ENCODE assay signal across 8 cellular contexts in genomic region chr12:66693901-66694513, GRCh38. TPM values are rescaled to one million over a fixed set of nuclear protein-coding genes. Genes with fewer than 3 reads are reported as not detected.
DNase-seq lines count a peak whose midpoint lies in the region; ATAC-seq, FAIRE-seq and TF ChIP-seq lines count a peak whose summit lies in the region.

No MANE protein-coding gene starts in this region.

- H3K9ac ChIP-seq in neural progenitor cell = no peak overlapping the region

- no peak overlapping the region for H3K27ac Mint-ChIP-seq in neural progenitor cell
- H3K27ac Mint-ChIP-seq in T-helper 2 cell treated with Interferon-gamma antibody and Interleukin-4, amounts not matched to agents 5 μg/mL and 100 μg/mL, for 36 hours = no peak overlapping the region

- H3K9me3 Mint-ChIP-seq in neural progenitor cell = no peaks in the 10 kb centered on the region
- H3K9me3 Mint-ChIP-seq in T-helper 2 cell treated with Interferon-gamma antibody and Interleukin-4, amounts not matched to agents 5 μg/mL and 100 μg/mL, for 36 hours = no peaks in the 10 kb centered on the region

- H3K27ac ChIP-seq in neural progenitor cell = no peak overlapping the region

- H3K4me3 ChIP-seq in fibroblast of mammary gland (ENCODE audit: control insufficient read depth, low read depth, low read length) = no peak overlapping the region
- H3K4me3 ChIP-seq in neural progenitor cell = no peak overlapping the region

- H3K4me2 ChIP-seq in neural progenitor cell = no peak overlapping the region

- H3F3A ChIP-seq in neural progenitor cell (ENCODE audit: low read depth) = no peaks in the 10 kb centered on the region

- H3K79me2 ChIP-seq in neural progenitor cell (ENCODE audit: low read depth) = no peaks in the 10 kb centered on the region

- H3K36me3 Mint-ChIP-seq in neural progenitor cell = no peaks in the 10 kb centered on the region
- no peaks in the 10 kb centered on the region for H3K36me3 Mint-ChIP-seq in T-helper 2 cell treated with Interferon-gamma antibody and Interleukin-4, amounts not matched to agents 5 μg/mL and 100 μg/mL, for 36 hours (ENCODE audit: low read depth)

- no peak overlapping the region for H2AFZ ChIP-seq in neural progenitor cell (replicated peaks)

- DNase-seq in COR-L47 (lab: John Stamatoyannopoulos, UW) (peak; percentile 64), NCI-H2029 treated with DMSO at 0.1 percent for 48 hours (lab: John Stamatoyannopoulos, UW) (peak; percentile 53), fibroblast of mammary gland (ENCODE audit: low read depth) (peak; percentile 74), neural progenitor cell (ENCODE audit: low spot score) (peak; percentile 80)
- no peak for DNase-seq in T-helper 2 cell treated with Interferon-gamma antibody and Interleukin-4, amounts not matched to agents 5 μg/mL and 100 μg/mL, for 36 hours (ENCODE audit: low spot score)

- peaks cover 9% of the 10 kb centered on the region for H3K4me1 Mint-ChIP-seq in neural progenitor cell
- H3K4me1 Mint-ChIP-seq in T-helper 2 cell treated with Interferon-gamma antibody and Interleukin-4, amounts not matched to agents 5 μg/mL and 100 μg/mL, for 36 hours (ENCODE audit: low read depth) = no peaks in the 10 kb centered on the region

- no peaks in the 10 kb centered on the region for H3K27me3 Mint-ChIP-seq in neural progenitor cell (ENCODE audit: insufficient read depth, low read depth)
- H3K27me3 Mint-ChIP-seq in T-helper 2 cell treated with Interferon-gamma antibody and Interleukin-4, amounts not matched to agents 5 μg/mL and 100 μg/mL, for 36 hours (ENCODE audit: low read depth) = peaks cover 18% of the 10 kb centered on the region

- ATAC-seq in GM18870 (IDR thresholded peaks at IDR 0.05; ENCODE audit: unreplicated experiment) (peak; percentile 82), HG03060 (IDR thresholded peaks at IDR 0.05; ENCODE audit: low read depth, unreplicated experiment) (peak; percentile 90)

- no peaks in the 10 kb centered on the region for H3K9me3 ChIP-seq in neural progenitor cell (ENCODE audit: low read depth)

- TF ChIP-seq CTCF in fibroblast of mammary gland (conservative IDR thresholded peaks at IDR 0.05; ENCODE audit: control insufficient read depth, insufficient read depth, low read depth, low read length) (peak; percentile 62), neural progenitor cell (IDR thresholded peaks at IDR 0.05) (peak; percentile 66)

- H3K4me1 ChIP-seq in neural progenitor cell = no peaks in the 10 kb centered on the region

- no peaks in the 10 kb centered on the region for H3K36me3 ChIP-seq in neural progenitor cell

- FAIRE-seq in TTC549 (lab: Jason Lieb, UNC) = peak; percentile 72

- no peaks in the 10 kb centered on the region for H3K27me3 ChIP-seq in neural progenitor cell

- no peaks in the 10 kb centered on the region for H4K20me1 ChIP-seq in neural progenitor cell (ENCODE audit: low read depth)

- no peak overlapping the region for H3K4me3 Mint-ChIP-seq in neural progenitor cell
- H3K4me3 Mint-ChIP-seq in T-helper 2 cell treated with Interferon-gamma antibody and Interleukin-4, amounts not matched to agents 5 μg/mL and 100 μg/mL, for 36 hours = no peak overlapping the region

RNA-seq across cellular contexts. Expression of gene GRIP1, which starts 15.1 kb away (rescaled TPM):
- 25.0 and 38.2 TPM in 2 replicates for total RNA-seq in neural progenitor cell (ENCODE audit: low replicate concordance)
